ENCODE assay signal across 10 cellular contexts in the genomic region with DNA sequence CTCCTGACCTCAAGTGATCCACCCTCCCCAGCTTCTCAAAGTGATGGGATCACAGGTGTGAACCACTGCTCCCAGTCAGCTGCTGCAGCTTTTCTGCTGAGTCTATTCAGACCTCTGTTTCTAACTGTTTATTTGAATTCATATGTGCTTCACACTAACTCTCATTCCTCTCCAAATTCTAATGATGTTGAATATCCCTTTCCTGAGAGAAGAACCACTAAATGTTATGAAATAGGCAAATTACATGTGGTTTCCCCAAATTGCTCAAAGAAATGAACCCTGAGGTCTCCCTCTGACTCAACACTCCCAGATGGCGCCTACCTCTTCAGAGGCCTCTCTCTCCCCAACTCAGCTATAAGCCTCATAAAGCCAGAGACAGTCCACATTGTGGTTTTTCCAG.
DNase-seq lines count a peak whose midpoint lies in the region; ATAC-seq lines count a peak whose summit lies in the region.
"Had no signal": no experiment of that assay in that cellular context is flagged by ENCODE, and none has a peak within 500 bp of the region (broad histone marks: within the 10 kb centered on the region; RNA-seq: fewer than 3 reads in every experiment).

No MANE protein-coding gene starts in this region.

- H3K36me3 ChIP-seq in SK-N-MC (ENCODE audit: insufficient read depth, low read length) = no peaks in the 10 kb centered on the region
- H3K36me3 ChIP-seq: prostate gland, upper lobe of right lung had no signal

- peak; percentile 93 for ATAC-seq in GM18870 (IDR thresholded peaks at IDR 0.05; ENCODE audit: unreplicated experiment)
- ATAC-seq in HG03039 (IDR thresholded peaks at IDR 0.05; ENCODE audit: unreplicated experiment) = peak; percentile 91
- ATAC-seq in GM21381 (IDR thresholded peaks at IDR 0.05; ENCODE audit: unreplicated experiment) = no peak
- ATAC-seq: upper lobe of right lung had no signal

- H3K9ac ChIP-seq in SK-N-MC (ENCODE audit: insufficient read length) = no peak overlapping the region

- 0 out of 2 replicates have a peak overlapping the region, but pooled peaks have one; percentile 7 for H3K4me3 ChIP-seq in SK-N-MC
- H3K4me3 ChIP-seq: prostate gland, upper lobe of right lung had no signal

- peak; percentile 93 for DNase-seq in SK-N-MC (ENCODE audit: low read depth, low spot score)
- peak; percentile 84 for DNase-seq in non-pigmented ciliary epithelial cell (ENCODE audit: low read depth)
- no peak for DNase-seq in medulla oblongata (ENCODE audit: extremely low spot score)
- no peak for DNase-seq in stimulated activated CD4-positive, alpha-beta T cell treated with anti-CD3 and anti-CD28 coated beads, Interleukin-12 subunit alpha, Interleukin-12 subunit beta, amount 100 ng/mL, for 4 hours
- DNase-seq: NCI-H2171 treated with DMSO at 0.1 percent for 48 hours, upper lobe of right lung had no signal

- H3K27ac ChIP-seq in SK-N-MC = peak overlapping the region; percentile 63
- H3K27ac ChIP-seq: prostate gland, upper lobe of right lung had no signal

- H3K9me3 ChIP-seq in SK-N-MC (ENCODE audit: low read depth, low read length) = no peaks in the 10 kb centered on the region
- H3K9me3 ChIP-seq: prostate gland, upper lobe of right lung had no signal

Comparison
In these comparisons a context has a peak if more than half of its experiments do, and no peak if none do; other contexts are left out.
1. DNase-seq: peak in SK-N-MC (single experiment) and non-pigmented ciliary epithelial cell (single experiment); none in medulla oblongata (single experiment) and stimulated activated CD4-positive, alpha-beta T cell treated with anti-CD3 and anti-CD28 coated beads, Interleukin-12 subunit alpha, Interleukin-12 subunit beta, amount 100 ng/mL, for 4 hours (single experiment).